In genomic region chr4:156764145-156764544, GRCh38 we compare ENCODE assay signal across 12 cellular contexts.
DNase-seq lines count a peak whose midpoint lies in the region; ATAC-seq and TF ChIP-seq lines count a peak whose summit lies in the region.
"Had no signal": no experiment of that assay in that cellular context is flagged by ENCODE, and none has a peak within 500 bp of the region (broad histone marks: within the 10 kb centered on the region; RNA-seq: fewer than 3 reads in every experiment).

No MANE protein-coding gene starts in this region.

- no peak overlapping the region for H3K4me3 ChIP-seq in retinal pigment epithelial cell (ENCODE audit: low read length)
- H3K4me3 ChIP-seq: body of pancreas had no signal

- no peak for TF ChIP-seq CTCF in retinal pigment epithelial cell (conservative IDR thresholded peaks at IDR 0.05; ENCODE audit: low read depth, low read length)
- no peak for TF ChIP-seq CTCF in activated CD8-positive, alpha-beta T cell treated with anti-CD3 and anti-CD28 coated beads for 36 hours (IDR thresholded peaks at IDR 0.05)

- H3K27ac Mint-ChIP-seq in activated CD8-positive, alpha-beta T cell treated with anti-CD3 and anti-CD28 coated beads for 36 hours = no peak overlapping the region
- H3K27ac Mint-ChIP-seq in activated T-helper 17 cell treated with anti-CD3 and anti-CD28 coated beads, Interleukin-2, amount 50 U/mL, for 72 hours = no peak overlapping the region

- no peaks in the 10 kb centered on the region for H3K36me3 Mint-ChIP-seq in activated CD8-positive, alpha-beta T cell treated with anti-CD3 and anti-CD28 coated beads for 36 hours (ENCODE audit: low read depth)
- no peaks in the 10 kb centered on the region for H3K36me3 Mint-ChIP-seq in activated T-helper 17 cell treated with anti-CD3 and anti-CD28 coated beads, Interleukin-2, amount 50 U/mL, for 72 hours (ENCODE audit: low read depth)

- H3K4me1 Mint-ChIP-seq in activated CD8-positive, alpha-beta T cell treated with anti-CD3 and anti-CD28 coated beads for 36 hours (ENCODE audit: low read depth) = no peaks in the 10 kb centered on the region
- no peaks in the 10 kb centered on the region for H3K4me1 Mint-ChIP-seq in activated T-helper 17 cell treated with anti-CD3 and anti-CD28 coated beads, Interleukin-2, amount 50 U/mL, for 72 hours

- intact Hi-C loops in activated CD8-positive, alpha-beta T cell treated with anti-CD3 and anti-CD28 coated beads for 36 hours (cut with micrococcal nuclease) = no loop called here

- H3K27me3 Mint-ChIP-seq in activated CD8-positive, alpha-beta T cell treated with anti-CD3 and anti-CD28 coated beads for 36 hours = no peaks in the 10 kb centered on the region
- no peaks in the 10 kb centered on the region for H3K27me3 Mint-ChIP-seq in activated T-helper 17 cell treated with anti-CD3 and anti-CD28 coated beads, Interleukin-2, amount 50 U/mL, for 72 hours

- no peak overlapping the region for H3K4me3 Mint-ChIP-seq in activated CD8-positive, alpha-beta T cell treated with anti-CD3 and anti-CD28 coated beads for 36 hours
- no peak overlapping the region for H3K4me3 Mint-ChIP-seq in activated T-helper 17 cell treated with anti-CD3 and anti-CD28 coated beads, Interleukin-2, amount 50 U/mL, for 72 hours

- no peaks in the 10 kb centered on the region for H3K9me3 Mint-ChIP-seq in activated CD8-positive, alpha-beta T cell treated with anti-CD3 and anti-CD28 coated beads for 36 hours
- H3K9me3 Mint-ChIP-seq in activated T-helper 17 cell treated with anti-CD3 and anti-CD28 coated beads, Interleukin-2, amount 50 U/mL, for 72 hours = no peaks in the 10 kb centered on the region

- DNase-seq in GM04503 (ENCODE audit: low read depth) = peak; percentile 65
- DNase-seq in RPMI7951 (ENCODE audit: low read depth) = peak; percentile 36
- DNase-seq in fibroblast of peridontal ligament (ENCODE audit: extremely low read depth) = peak; percentile 47
- DNase-seq in retinal pigment epithelial cell (ENCODE audit: low read depth) = peak; percentile 94
- DNase-seq in activated CD8-positive, alpha-beta memory T cell treated with anti-CD3 and anti-CD28 coated beads, Interleukin-2, amount 50 U/mL, for 48 hours = no peak
- no peak for DNase-seq in activated CD8-positive, alpha-beta T cell treated with anti-CD3 and anti-CD28 coated beads for 36 hours
- DNase-seq: body of pancreas, NCI-H1436, NCI-H345, SHP77 treated with DMSO at 0.1 percent for 48 hours had no signal

- ATAC-seq in activated CD8-positive, alpha-beta T cell treated with anti-CD3 and anti-CD28 coated beads for 36 hours = no peak
- no peak for ATAC-seq in activated T-helper 17 cell treated with anti-CD3 and anti-CD28 coated beads, Interleukin-2, amount 50 U/mL, for 72 hours (replicated peaks)
- ATAC-seq: activated CD4-positive, CD25-positive, alpha-beta regulatory T cell treated with anti-CD3 and anti-CD28 coated beads, Interleukin-2, amount 50 U/mL, for 24 hours; body of pancreas had no signal

- CTCF ChIA-PET in activated CD8-positive, alpha-beta T cell treated with anti-CD3 and anti-CD28 coated beads for 36 hours (lab: Charles Lee) = no interaction called here

- POLR2A ChIA-PET in activated CD8-positive, alpha-beta T cell treated with anti-CD3 and anti-CD28 coated beads for 36 hours (lab: Charles Lee) = no interaction called here

Comparison
In these comparisons a context has a peak if more than half of its experiments do, and no peak if none do; other contexts are left out.
1. DNase-seq: peak in GM04503 (single experiment), RPMI7951 (single experiment), fibroblast of peridontal ligament (single experiment) and retinal pigment epithelial cell (single experiment); none in activated CD8-positive, alpha-beta memory T cell treated with anti-CD3 and anti-CD28 coated beads, Interleukin-2, amount 50 U/mL, for 48 hours (single experiment) and activated CD8-positive, alpha-beta T cell treated with anti-CD3 and anti-CD28 coated beads for 36 hours (single experiment).